Comparison of ENCODE assay signal across 12 cellular contexts in genomic region chr13:110352735-110353134, GRCh38. TPM values are rescaled to one million over a fixed set of nuclear protein-coding genes. Genes with fewer than 3 reads are reported as not detected.
DNase-seq lines count a peak whose midpoint lies in the region; ATAC-seq, FAIRE-seq and TF ChIP-seq lines count a peak whose summit lies in the region.
"Had no signal": no experiment of that assay in that cellular context is flagged by ENCODE, and none has a peak within 500 bp of the region (broad histone marks: within the 10 kb centered on the region; RNA-seq: fewer than 3 reads in every experiment).

No MANE protein-coding gene starts in this region.

- 0 out of 2 replicates have a peak, but pooled peaks have one; percentile 10 for TF ChIP-seq CTCF in BJ (IDR thresholded peaks at IDR 0.05; ENCODE audit: insufficient read depth, low read depth, low read length)
- TF ChIP-seq CTCF in HFF-Myc (IDR thresholded peaks at IDR 0.05; ENCODE audit: low read depth, low read length, missing control alignments), result peak; percentile 48
- peak; percentile 76 to 94 (median 83) for TF ChIP-seq CTCF in H1 (IDR thresholded peaks at IDR 0.05; ENCODE audit: control extremely low read depth in 1 of 3, insufficient read depth in 1 of 3, low read depth in 1 of 3, low read length in 3 of 3)
- peak; percentile 33 for TF ChIP-seq CTCF in osteoblast (IDR thresholded peaks at IDR 0.05; ENCODE audit: extremely low read depth, low read depth, low read length)

- DNase-seq in BJ (ENCODE audit: low read depth) (no peak), HFF-Myc (ENCODE audit: extremely low read depth, low read depth) (no peak), H1 (ENCODE audit: low read depth in 1 of 2, low spot score in 2 of 2) (peak in 1 of 2 experiments; percentile 85), osteoblast (ENCODE audit: insufficient read length, low spot score, missing footprints) (no peak), EL (no peak), NCI-H187 treated with DMSO at 0.1 percent for 48 hours (lab: John Stamatoyannopoulos, UW) (no peak), NCI-H1092 (lab: John Stamatoyannopoulos, UW) (no peak)
- DNase-seq: activated gamma-delta T cell treated with Interleukin-2 at 50 U/mL for 16 hours; CD8-positive, alpha-beta memory T cell; cerebellar nuclear complex had no signal

- WGBS in H1 (ENCODE audit: extremely low coverage in 1 of 2, insufficient coverage in 1 of 2, insufficient read length in 1 of 2, insufficient replicate concordance in 2 of 2, low coverage in 1 of 2, low lambda C conversion rate in 2 of 2, missing lambda C conversion rate in 1 of 2), 2 experiments, result 76% methylated on average over 8 of the region's 8 CpGs; no CpG with 5 or more reads in 1 of the 2 experiments

- H3K4me2 ChIP-seq in H1 (ENCODE audit: insufficient read depth in 1 of 2, low read depth in 2 of 2, low read length in 2 of 2) (no peak overlapping the region), osteoblast (ENCODE audit: insufficient read depth, low read length) (no peak overlapping the region)

- no peak overlapping the region for H2AFZ ChIP-seq in H1 (ENCODE audit: low read length)
- H2AFZ ChIP-seq in osteoblast (ENCODE audit: low read length), result no peak overlapping the region

- no peak for TF ChIP-seq POLR2A in H1 (IDR thresholded peaks at IDR 0.05; ENCODE audit: control extremely low read depth in 1 of 2, low read depth in 2 of 2, low read length in 2 of 2)

- H3K27ac ChIP-seq in H1 (ENCODE audit: low read depth, low read length), result no peak overlapping the region
- H3K27ac ChIP-seq in osteoblast (ENCODE audit: low read depth, low read length), result no peak overlapping the region

- H4K5ac ChIP-seq in H1 (ENCODE audit: insufficient read length, low read depth, low read length), result no peak overlapping the region

- no peak overlapping the region for H2BK20ac ChIP-seq in H1 (ENCODE audit: low read length)

- H4K20me1 ChIP-seq in H1 (replicated peaks in 1 of 2; ENCODE audit: control insufficient read depth in 1 of 2, insufficient read depth in 2 of 2, low read length in 2 of 2), result peaks cover 6% of the 10 kb centered on the region in 2 experiments
- H4K20me1 ChIP-seq in osteoblast (ENCODE audit: insufficient read depth, low read length), result peaks cover 33% of the 10 kb centered on the region

- H4K8ac ChIP-seq in H1 (ENCODE audit: extremely low read depth, insufficient read depth, low read length), result no peak overlapping the region

- H3K23ac ChIP-seq in H1 (ENCODE audit: insufficient read length), result no peak overlapping the region

- H3K56ac ChIP-seq in H1 (replicated peaks; ENCODE audit: insufficient read length, low read depth, low read length), result no peak overlapping the region

- no peak overlapping the region for H3K18ac ChIP-seq in H1 (ENCODE audit: extremely low read depth, low read length)

- ATAC-seq in GM21515 (IDR thresholded peaks at IDR 0.05; ENCODE audit: unreplicated experiment), result no peak
- ATAC-seq: activated CD4-positive, CD25-positive, alpha-beta regulatory T cell treated with anti-CD3 and anti-CD28 coated beads, Interleukin-2, amount 50 U/mL, for 24 hours had no signal

- no peaks in the 10 kb centered on the region for H3K23me2 ChIP-seq in H1 (ENCODE audit: low read depth, low read length)

- no peak overlapping the region for H2BK5ac ChIP-seq in H1 (ENCODE audit: low read depth, low read length)

- H3K79me2 ChIP-seq in H1 (ENCODE audit: control insufficient read depth in 1 of 2, insufficient read depth in 2 of 2, low read length in 2 of 2) (peaks cover 0 to 10% of the 10 kb centered on the region in 2 experiments; a peak in 1 of 4 replicates), osteoblast (ENCODE audit: insufficient read depth, low read length) (peaks cover 74% of the 10 kb centered on the region)

- no peak for FAIRE-seq in H1 (lab: Jason Lieb, UNC)

- H2AK5ac ChIP-seq in H1 (ENCODE audit: low read depth, low read length), result no peak overlapping the region

- POLR2A ChIA-PET in BJ (lab: Charles Lee) (no interaction called here), H1 (lab: Charles Lee; ENCODE audit: partially characterized antibody) (interaction anchor here (1.2 kb wide), 1 partner anchor 44 kb away, joined by 3 read pairs; no protein-coding TSS in a partner anchor)

- H4K91ac ChIP-seq in H1 (replicated peaks; ENCODE audit: insufficient read length, low read length), result no peak overlapping the region

- CTCF ChIA-PET in BJ (lab: Yijun Ruan, JAX) (interaction anchor here (0.6 to 0.7 kb wide), 2 partner anchors 33 to 52 kb away, joined by 3 read pairs; no protein-coding TSS in a partner anchor), H1 (lab: Charles Lee; ENCODE audit: partially characterized antibody) (interaction anchor here (0.5 to 3.2 kb wide), 28 partner anchors 9 to 197 kb away, joined by 3 to 36 read pairs (median 4); no protein-coding TSS in a partner anchor)

- TF ChIP-seq EP300 in H1 (IDR thresholded peaks at IDR 0.05; ENCODE audit: borderline replicate concordance in 1 of 2, low read depth in 2 of 2, low read length in 2 of 2), result no peak

- peaks cover 3 to 17% (median 10%) of the 10 kb centered on the region in 4 experiments; a peak in 6 of 7 replicates for H3K4me1 ChIP-seq in H1 (replicated peaks in 1 of 4; ENCODE audit: control insufficient read depth in 3 of 4, insufficient read depth in 4 of 4, low read length in 3 of 4)
- H3K4me1 ChIP-seq in osteoblast (ENCODE audit: insufficient read depth, low read length), result peaks cover 10% of the 10 kb centered on the region

- peak; percentile 28 to 59; a peak in 3 of 4 replicates for TF ChIP-seq RAD21 in H1 (IDR thresholded peaks at IDR 0.05 in 1 of 2, conservative IDR thresholded peaks at IDR 0.05 in 1 of 2; ENCODE audit: low read depth in 2 of 2, low read length in 2 of 2)

- H3K4me3 ChIP-seq in BJ (ENCODE audit: low read depth, low read length) (no peak overlapping the region), HFF-Myc (replicated peaks; ENCODE audit: low read depth, low read length) (no peak overlapping the region), H1 (ENCODE audit: extremely low read depth in 1 of 4, insufficient read depth in 2 of 4, low read depth in 3 of 4, low read length in 4 of 4) (no peak overlapping the region), osteoblast (ENCODE audit: insufficient read depth, low read length) (no peak overlapping the region)

- no peak overlapping the region for H2BK12ac ChIP-seq in H1 (ENCODE audit: low read depth, low read length)

- H3K36me3 ChIP-seq in BJ (ENCODE audit: control insufficient read depth, insufficient read depth, low read length) (no peaks in the 10 kb centered on the region; the same call in none of the 2 replicates), H1 (ENCODE audit: control insufficient read depth in 2 of 4, insufficient read depth in 4 of 4, low read length in 3 of 4) (peaks cover 0 to 4% (median 1%) of the 10 kb centered on the region in 4 experiments; a peak in 3 of 8 replicates), osteoblast (ENCODE audit: insufficient read depth, low read length) (peaks cover 32% of the 10 kb centered on the region)

- no peak overlapping the region for H2BK120ac ChIP-seq in H1 (replicated peaks; ENCODE audit: low read depth, low read length)

- H3K9ac ChIP-seq in H1 (replicated peaks in 1 of 4; ENCODE audit: extremely low read depth in 1 of 4, low read depth in 3 of 4, low read length in 3 of 4), result no peak overlapping the region

- no peak overlapping the region for H3K14ac ChIP-seq in H1 (ENCODE audit: insufficient read length)

- H3K27me3 ChIP-seq in BJ (ENCODE audit: control insufficient read depth, insufficient read depth, low read length) (no peaks in the 10 kb centered on the region), H1 (replicated peaks in 1 of 4; ENCODE audit: control insufficient read depth in 3 of 4, extremely low read depth in 1 of 4, insufficient read depth in 3 of 4, low read length in 3 of 4) (no peaks in the 10 kb centered on the region), osteoblast (ENCODE audit: insufficient read depth, low read length) (no peaks in the 10 kb centered on the region)

- H2BK15ac ChIP-seq in H1 (ENCODE audit: low read length), result no peak overlapping the region

- no peak overlapping the region for H3K4ac ChIP-seq in H1 (replicated peaks; ENCODE audit: insufficient read length, low read depth, low read length)

- H3K79me1 ChIP-seq in H1 (ENCODE audit: low read depth, low read length), result peaks cover 12% of the 10 kb centered on the region

- H3K9me3 ChIP-seq in H1 (ENCODE audit: insufficient read depth in 2 of 2, low read depth in 1 of 2, low read length in 1 of 2) (no peaks in the 10 kb centered on the region), osteoblast (ENCODE audit: low read depth, low read length) (no peaks in the 10 kb centered on the region)

TF ChIP-seq in H1, 55 proteins besides CTCF, POLR2A, EP300 and RAD21 (continues in another document):
- TF ChIP-seq HDAC6 (IDR thresholded peaks at IDR 0.05; ENCODE audit: low read depth, low read length), result no peak
- TF ChIP-seq JUN (IDR thresholded peaks at IDR 0.05; ENCODE audit: low read depth, low read length), result no peak
- no peak for TF ChIP-seq YY1 (IDR thresholded peaks at IDR 0.05; ENCODE audit: low read depth, low read length)
- no peak for TF ChIP-seq SUZ12 (IDR thresholded peaks at IDR 0.05; ENCODE audit: low read length)
- no peak for TF ChIP-seq JUND (IDR thresholded peaks at IDR 0.05; ENCODE audit: low read length)

RNA-seq across cellular contexts. Expression of gene COL4A2, which starts 45.7 kb away (rescaled TPM):
- polyA plus RNA-seq in BJ (2011; rRNA removed) (410 and 886 TPM in 2 replicates), H1 (2011; rRNA removed) (87.3 and 133 TPM in 2 replicates)
- polyA minus RNA-seq in BJ (2011; rRNA and poly(A)+ RNA removed), result 205 and 240 TPM in 2 replicates
- 77.0 and 80.4 TPM in 2 replicates for total RNA-seq in H1 (2021; fragmentation: NEBNext Ultra II Directional; extraction: Animal tissue kit (Norgen Biotek cat#: 25700))
- 64.4 TPM for polyA plus RNA-seq in H1 (2011; cell fraction: cytosol; rRNA removed)
- polyA plus RNA-seq in H1 (2011; cell fraction: nucleus; rRNA removed), result 260 TPM
- 45.6 to 82.2 TPM (median 69.4 TPM) in 4 replicates for polyA plus RNA-seq in H1 (2012, experiment 1 of 2)
- 40.9 TPM for polyA plus RNA-seq in H1 (2012, experiment 2 of 2)
- 143 TPM for polyA plus RNA-seq in H1 (2013, experiment 1 of 2)
- 123 TPM for polyA plus RNA-seq in H1 (2013, experiment 2 of 2)
- 69.1 and 74.8 TPM in 2 replicates for polyA minus RNA-seq in H1 (2011; rRNA and poly(A)+ RNA removed)
- polyA minus RNA-seq in H1 (2011; cell fraction: cytosol; rRNA and poly(A)+ RNA removed), result 78.9 TPM
- polyA minus RNA-seq in H1 (2011; cell fraction: nucleus; rRNA and poly(A)+ RNA removed), result 109 TPM
- 267 and 291 TPM in 2 replicates for total RNA-seq in osteoblast
- total RNA-seq: CD8-positive, alpha-beta memory T cell had no signal
- polyA plus RNA-seq: CD8-positive, alpha-beta memory T cell had no signal

RNA-seq across cellular contexts. Expression of gene COL4A1, which starts 45.8 kb away (rescaled TPM):
- 345 and 375 TPM in 2 replicates for polyA plus RNA-seq in BJ (2011; rRNA removed)
- polyA minus RNA-seq in BJ (2011; rRNA and poly(A)+ RNA removed), result 346 and 360 TPM in 2 replicates
- total RNA-seq in H1 (2021; fragmentation: NEBNext Ultra II Directional; extraction: Animal tissue kit (Norgen Biotek cat#: 25700)), result 82.0 and 91.0 TPM in 2 replicates
- 30.7 and 31.7 TPM in 2 replicates for polyA plus RNA-seq in H1 (2011; rRNA removed)
- polyA plus RNA-seq in H1 (2011; cell fraction: cytosol; rRNA removed), result 31.3 TPM
- 69.4 TPM for polyA plus RNA-seq in H1 (2011; cell fraction: nucleus; rRNA removed)
- 39.8 to 46.7 TPM (median 43.8 TPM) in 4 replicates for polyA plus RNA-seq in H1 (2012, experiment 1 of 2)
- 17.1 TPM for polyA plus RNA-seq in H1 (2012, experiment 2 of 2)
- 88.0 TPM for polyA plus RNA-seq in H1 (2013, experiment 1 of 2)
- polyA plus RNA-seq in H1 (2013, experiment 2 of 2), result 83.1 TPM
- polyA minus RNA-seq in H1 (2011; rRNA and poly(A)+ RNA removed), result 46.9 and 65.9 TPM in 2 replicates
- polyA minus RNA-seq in H1 (2011; cell fraction: cytosol; rRNA and poly(A)+ RNA removed), result 44.9 TPM
- polyA minus RNA-seq in H1 (2011; cell fraction: nucleus; rRNA and poly(A)+ RNA removed), result 51.4 TPM
- 412 and 433 TPM in 2 replicates for total RNA-seq in osteoblast
- total RNA-seq: CD8-positive, alpha-beta memory T cell had no signal
- polyA plus RNA-seq: CD8-positive, alpha-beta memory T cell had no signal

Comparison
In these comparisons a context has a peak if more than half of its experiments do, and no peak if none do; other contexts are left out.
1. CTCF ChIP-seq: peak in every context shown above with its lines; median percentile 83 in H1; 48 in HFF-Myc; 33 in osteoblast; 10 in BJ.